Comparison of ENCODE assay signal across 28 cellular contexts in the genomic region with DNA sequence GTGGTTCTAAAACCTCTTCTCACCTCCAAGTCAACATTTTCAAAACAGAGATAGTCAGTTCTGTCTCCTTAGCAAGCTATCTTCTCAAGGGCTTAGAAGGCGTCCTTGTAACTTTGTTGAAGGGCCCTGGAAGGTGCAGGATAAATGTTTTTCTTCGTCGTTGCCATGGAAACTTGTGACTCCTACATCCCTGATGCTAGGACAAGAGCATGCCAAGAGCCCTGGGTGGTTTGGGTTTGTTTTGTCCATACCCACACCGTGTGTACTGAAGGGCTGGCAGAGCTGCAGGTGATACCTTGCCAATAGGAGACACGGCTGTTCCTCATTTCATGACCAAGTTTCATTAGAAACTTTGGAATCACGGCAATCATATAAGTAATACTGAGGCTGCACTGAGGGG.
"Had no signal": no experiment of that assay in that cellular context is flagged by ENCODE, and none has a peak within 500 bp of the region (broad histone marks: within the 10 kb centered on the region; RNA-seq: fewer than 3 reads in every experiment).

No MANE protein-coding gene starts in this region.

- H3K27me3 ChIP-seq: adrenal gland, body of pancreas, dorsolateral prefrontal cortex had no signal

- H3K36me3 ChIP-seq: adrenal gland, WERI-Rb-1 had no signal

- H3K4me3 ChIP-seq: adrenal gland, body of pancreas, coronary artery, dorsolateral prefrontal cortex had no signal

- ATAC-seq: activated CD4-positive, CD25-positive, alpha-beta regulatory T cell treated with anti-CD3 and anti-CD28 coated beads, Interleukin-2, amount 50 U/mL, for 24 hours; activated CD8-positive, alpha-beta memory T cell treated with anti-CD3 and anti-CD28 coated beads, Interleukin-2, amount 10 ng/mL, durations not matched to agents 7 days and 5 days; activated CD8-positive, alpha-beta T cell treated with anti-CD3 and anti-CD28 coated beads, Interleukin-2, amount 10 ng/mL, durations not matched to agents 7 days and 5 days; activated naive CD8-positive, alpha-beta T cell treated with anti-CD3 and anti-CD28 coated beads, Interleukin-2, amount 50 U/mL, for 24 hours; body of pancreas; esophagus mucosa; T-helper 17 cell had no signal

- DNase-seq: activated B cell treated with CpG ODN at 0.5 μM for 24 hours; activated CD4-positive, alpha-beta memory T cell treated with anti-CD3 and anti-CD28 coated beads for 36 hours; activated CD4-positive, alpha-beta T cell treated with anti-CD3 and anti-CD28 coated beads, Interleukin-2, amount 10 ng/mL, durations not matched to agents 24 days and 14 days; activated CD8-positive, alpha-beta memory T cell treated with anti-CD3 and anti-CD28 coated beads, Interleukin-2, amount 10 ng/mL, durations not matched to agents 7 days and 5 days; activated CD8-positive, alpha-beta memory T cell treated with anti-CD3 and anti-CD28 coated beads, Interleukin-2, amount 50 U/mL, for 4 hours; activated CD8-positive, alpha-beta T cell treated with anti-CD3 and anti-CD28 coated beads, Interleukin-2, amount 10 ng/mL, durations not matched to agents 7 days and 5 days; activated effector memory CD4-positive, alpha-beta T cell treated with anti-CD3 and anti-CD28 coated beads, Interleukin-2, amount 50 U/mL, for 16 hours; activated naive CD4-positive, alpha-beta T cell treated with anti-CD3 and anti-CD28 coated beads for 36 hours; activated naive CD8-positive, alpha-beta T cell treated with anti-CD3 and anti-CD28 coated beads for 36 hours; activated naive CD8-positive, alpha-beta T cell treated with anti-CD3 and anti-CD28 coated beads, Interleukin-2, amount 50 U/mL, for 24 hours; activated T-cell treated with anti-CD3 and anti-CD28 coated beads, Interleukin-2, amount 50 U/mL, for 1 hour; activated T-cell treated with anti-CD3 and anti-CD28 coated beads, Interleukin-2, amount 50 U/mL, for 48 hours; adrenal gland; amygdala; aorta; body of pancreas; cerebellar nuclear complex; effector memory CD4-positive, alpha-beta T cell; endodermal cell; foreskin fibroblast; T-helper 1 cell; T-helper 17 cell; T1000; WERI-Rb-1 had no signal

- H3K27ac ChIP-seq: adrenal gland, body of pancreas, coronary artery had no signal
